ENCODE assay signal across 1 cellular context in the genomic region with DNA sequence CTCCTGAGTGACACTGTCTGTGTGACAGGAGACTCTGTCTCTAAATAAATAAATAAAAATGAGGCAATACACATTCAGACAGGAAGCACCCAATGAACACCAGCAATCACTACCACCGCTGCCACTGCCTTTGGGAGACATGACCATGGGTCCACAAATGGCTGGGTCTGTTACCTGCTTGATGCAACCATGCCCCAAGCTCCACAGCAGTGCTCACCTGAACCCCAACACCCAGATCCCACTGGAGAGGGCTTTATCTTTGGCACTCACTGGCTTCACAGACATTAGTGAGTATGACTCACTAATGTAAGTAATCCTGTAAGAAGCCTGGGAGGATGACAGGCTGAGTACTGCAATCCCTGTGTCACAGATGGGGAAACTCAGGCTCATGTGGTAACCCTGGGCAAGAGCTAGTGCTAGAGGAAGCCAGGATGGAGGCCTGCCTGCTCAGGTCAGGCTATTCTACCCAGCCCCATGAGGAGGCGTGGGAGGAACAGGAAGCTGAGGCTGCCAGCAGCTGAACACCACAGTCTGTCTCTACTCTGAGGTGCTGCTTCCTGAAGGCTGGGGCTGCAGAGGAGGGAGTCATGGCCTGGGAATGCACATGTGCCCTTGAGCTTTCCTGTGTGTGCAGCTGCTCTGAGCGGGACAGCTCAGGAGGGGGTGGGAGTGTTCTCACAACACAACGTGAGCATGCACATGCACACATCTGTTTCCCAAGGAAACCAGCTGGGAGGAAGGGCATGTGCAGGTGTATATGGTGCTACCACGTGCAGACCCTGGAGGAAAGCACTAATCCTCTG.
TF ChIP-seq lines count a peak whose summit lies in the region.

No MANE protein-coding gene starts in this region.

TF ChIP-seq in K562, 482 proteins besides CTCF, POLR2A, EP300 and RAD21 (continued from another document):
- TF ChIP-seq, protein P1, sequence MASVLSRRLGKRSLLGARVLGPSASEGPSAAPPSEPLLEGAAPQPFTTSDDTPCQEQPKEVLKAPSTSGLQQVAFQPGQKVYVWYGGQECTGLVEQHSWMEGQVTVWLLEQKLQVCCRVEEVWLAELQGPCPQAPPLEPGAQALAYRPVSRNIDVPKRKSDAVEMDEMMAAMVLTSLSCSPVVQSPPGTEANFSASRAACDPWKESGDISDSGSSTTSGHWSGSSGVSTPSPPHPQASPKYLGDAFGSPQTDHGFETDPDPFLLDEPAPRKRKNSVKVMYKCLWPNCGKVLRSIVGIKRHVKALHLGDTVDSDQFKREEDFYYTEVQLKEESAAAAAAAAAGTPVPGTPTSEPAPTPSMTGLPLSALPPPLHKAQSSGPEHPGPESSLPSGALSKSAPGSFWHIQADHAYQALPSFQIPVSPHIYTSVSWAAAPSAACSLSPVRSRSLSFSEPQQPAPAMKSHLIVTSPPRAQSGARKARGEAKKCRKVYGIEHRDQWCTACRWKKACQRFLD (CRISPR knock-in tag; IDR thresholded peaks at IDR 0.05) = no peak; the same call in 1 of the 2 replicates
- TF ChIP-seq TCF3 (CRISPR knock-in tag; IDR thresholded peaks at IDR 0.05) = peak; percentile 72
- TF ChIP-seq ZBTB7A (IDR thresholded peaks at IDR 0.05; ENCODE audit: borderline replicate concordance, control insufficient read depth, low read depth, low read length) = no peak
- TF ChIP-seq L3MBTL2 (IDR thresholded peaks at IDR 0.05) = 0 out of 2 replicates have a peak, but pooled peaks have one; percentile 22
